1 cellular context compared by ENCODE assay signal in the genomic region with DNA sequence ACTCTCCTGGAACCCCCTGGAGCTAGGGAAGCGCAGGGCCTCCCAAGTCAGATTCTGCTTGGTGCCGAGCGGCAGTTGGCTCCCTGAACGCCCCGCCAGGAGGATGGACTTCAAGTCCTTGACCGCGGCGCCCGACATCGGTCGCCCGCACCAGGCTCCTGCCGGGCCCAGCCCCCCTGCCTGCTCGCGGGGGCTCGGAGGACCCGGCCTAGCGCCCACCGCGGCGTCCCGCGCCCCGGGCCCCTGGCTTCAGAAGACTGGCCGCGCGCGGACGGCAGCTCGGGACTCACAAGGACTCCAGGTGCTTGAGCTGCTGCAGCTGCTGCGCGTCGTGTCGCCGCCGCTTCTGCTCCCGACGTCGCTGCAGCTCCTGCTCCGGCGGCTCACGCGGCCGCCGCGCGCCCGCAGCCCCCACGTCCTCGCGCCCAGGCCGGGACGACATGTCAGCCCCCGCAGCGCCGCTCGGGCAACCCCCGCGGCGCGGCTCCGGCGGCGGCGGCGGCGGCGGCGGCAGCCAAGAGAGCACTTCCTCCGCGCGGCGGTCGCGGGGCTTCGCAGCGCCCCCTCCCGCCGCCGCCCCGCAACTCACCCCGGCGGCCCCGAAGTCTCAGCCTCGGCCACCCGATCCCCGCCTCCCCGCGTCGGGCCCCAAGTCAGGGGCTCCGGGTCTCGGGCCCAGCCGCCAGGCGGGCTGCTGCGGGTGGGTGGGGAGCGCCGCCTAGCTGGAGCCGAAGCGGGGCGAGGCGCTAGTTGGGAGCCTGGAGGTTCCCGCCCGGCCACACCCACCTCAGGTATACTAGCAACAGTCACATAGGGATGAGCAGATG.
TF ChIP-seq lines count a peak whose summit lies in the region.

A gene with protein sequence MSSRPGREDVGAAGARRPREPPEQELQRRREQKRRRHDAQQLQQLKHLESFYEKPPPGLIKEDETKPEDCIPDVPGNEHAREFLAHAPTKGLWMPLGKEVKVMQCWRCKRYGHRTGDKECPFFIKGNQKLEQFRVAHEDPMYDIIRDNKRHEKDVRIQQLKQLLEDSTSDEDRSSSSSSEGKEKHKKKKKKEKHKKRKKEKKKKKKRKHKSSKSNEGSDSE (minus strand): TSS at position 474 of the 827 bp plus-strand sequence. CDS start 32 bp downstream, at position 442.

TF ChIP-seq in HCT116, 20 proteins besides CTCF, POLR2A, EP300 and RAD21 (continued from another document):
- TF ChIP-seq, protein P1, sequence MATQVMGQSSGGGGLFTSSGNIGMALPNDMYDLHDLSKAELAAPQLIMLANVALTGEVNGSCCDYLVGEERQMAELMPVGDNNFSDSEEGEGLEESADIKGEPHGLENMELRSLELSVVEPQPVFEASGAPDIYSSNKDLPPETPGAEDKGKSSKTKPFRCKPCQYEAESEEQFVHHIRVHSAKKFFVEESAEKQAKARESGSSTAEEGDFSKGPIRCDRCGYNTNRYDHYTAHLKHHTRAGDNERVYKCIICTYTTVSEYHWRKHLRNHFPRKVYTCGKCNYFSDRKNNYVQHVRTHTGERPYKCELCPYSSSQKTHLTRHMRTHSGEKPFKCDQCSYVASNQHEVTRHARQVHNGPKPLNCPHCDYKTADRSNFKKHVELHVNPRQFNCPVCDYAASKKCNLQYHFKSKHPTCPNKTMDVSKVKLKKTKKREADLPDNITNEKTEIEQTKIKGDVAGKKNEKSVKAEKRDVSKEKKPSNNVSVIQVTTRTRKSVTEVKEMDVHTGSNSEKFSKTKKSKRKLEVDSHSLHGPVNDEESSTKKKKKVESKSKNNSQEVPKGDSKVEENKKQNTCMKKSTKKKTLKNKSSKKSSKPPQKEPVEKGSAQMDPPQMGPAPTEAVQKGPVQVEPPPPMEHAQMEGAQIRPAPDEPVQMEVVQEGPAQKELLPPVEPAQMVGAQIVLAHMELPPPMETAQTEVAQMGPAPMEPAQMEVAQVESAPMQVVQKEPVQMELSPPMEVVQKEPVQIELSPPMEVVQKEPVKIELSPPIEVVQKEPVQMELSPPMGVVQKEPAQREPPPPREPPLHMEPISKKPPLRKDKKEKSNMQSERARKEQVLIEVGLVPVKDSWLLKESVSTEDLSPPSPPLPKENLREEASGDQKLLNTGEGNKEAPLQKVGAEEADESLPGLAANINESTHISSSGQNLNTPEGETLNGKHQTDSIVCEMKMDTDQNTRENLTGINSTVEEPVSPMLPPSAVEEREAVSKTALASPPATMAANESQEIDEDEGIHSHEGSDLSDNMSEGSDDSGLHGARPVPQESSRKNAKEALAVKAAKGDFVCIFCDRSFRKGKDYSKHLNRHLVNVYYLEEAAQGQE (IDR thresholded peaks at IDR 0.05; ENCODE audit: low read depth): no peak
